1 cellular context compared by ENCODE assay signal in genomic region chr2:119198267-119198840, GRCh38.
TF ChIP-seq lines count a peak whose summit lies in the region.

No MANE protein-coding gene starts in this region.

TF ChIP-seq in K562, 482 proteins besides CTCF, POLR2A, EP300 and RAD21:
- TF ChIP-seq TEAD4 (IDR thresholded peaks at IDR 0.05; ENCODE audit: low read length) (peak; percentile 56; the same call in 1 of the 2 replicates), TEAD4 (CRISPR knock-in tag; IDR thresholded peaks at IDR 0.05; ENCODE audit: borderline replicate concordance) (no peak), OTX1 (CRISPR knock-in tag; IDR thresholded peaks at IDR 0.05) (0 out of 2 replicates have a peak, but pooled peaks have one; percentile 75), DEAF1 (CRISPR knock-in tag; IDR thresholded peaks at IDR 0.05) (no peak), CBFA2T3 (IDR thresholded peaks at IDR 0.05) (peak; percentile 74), NCOA1 (IDR thresholded peaks at IDR 0.05; ENCODE audit: low read depth) (no peak), CHD4 (IDR thresholded peaks at IDR 0.05; ENCODE audit: insufficient read depth, insufficient replicate concordance, low read depth, low read length, poor library complexity, severe bottlenecking) (no peak), TAF1 (IDR thresholded peaks at IDR 0.05; ENCODE audit: control insufficient read depth, extremely low read depth, insufficient read depth, low read length, severe bottlenecking) (no peak), FOXA3 (CRISPR knock-in tag; conservative IDR thresholded peaks at IDR 0.05 in 1 of 2, IDR thresholded peaks at IDR 0.05 in 1 of 2) (peak in 1 of 2 experiments; percentile 83; a peak in 2 of 4 replicates), THAP7 (CRISPR knock-in tag; IDR thresholded peaks at IDR 0.05) (no peak), TEAD1 (CRISPR knock-in tag; IDR thresholded peaks at IDR 0.05) (peak in 1 of 2 experiments; percentile 72; a peak in 1 of 4 replicates), RBFOX2 (IDR thresholded peaks at IDR 0.05; ENCODE audit: low read depth, low read length) (no peak), TCF3 (CRISPR knock-in tag; IDR thresholded peaks at IDR 0.05) (peak; percentile 13; the same call in 1 of the 2 replicates), ZNF395 (CRISPR knock-in tag; IDR thresholded peaks at IDR 0.05) (0 out of 2 replicates have a peak, but pooled peaks have one; percentile 33), TFAP4 (CRISPR knock-in tag; IDR thresholded peaks at IDR 0.05; ENCODE audit: borderline replicate concordance) (no peak; the same call in 1 of the 2 replicates), ZNF609 (CRISPR knock-in tag; IDR thresholded peaks at IDR 0.05; ENCODE audit: borderline replicate concordance) (no peak), MTA3 (IDR thresholded peaks at IDR 0.05; ENCODE audit: borderline replicate concordance) (no peak), ARID1B (IDR thresholded peaks at IDR 0.05) (peak; percentile 54; the same call in 1 of the 2 replicates), CAMTA2 (CRISPR knock-in tag; conservative IDR thresholded peaks at IDR 0.05) (no peak), SMARCE1 (IDR thresholded peaks at IDR 0.05) (peak; percentile 27; the same call in 1 of the 2 replicates), HNRNPLL (IDR thresholded peaks at IDR 0.05; ENCODE audit: low read depth, low read length, poor library complexity, severe bottlenecking) (no peak), ESRRA (IDR thresholded peaks at IDR 0.05; ENCODE audit: borderline replicate concordance, low read depth) (peak; percentile 37; the same call in 1 of the 2 replicates), ATF6 (CRISPR knock-in tag; IDR thresholded peaks at IDR 0.05) (no peak), SOX6 (IDR thresholded peaks at IDR 0.05) (no peak), CBFA2T2 (conservative IDR thresholded peaks at IDR 0.05) (peak; percentile 39; the same call in 1 of the 2 replicates), GTF2B (IDR thresholded peaks at IDR 0.05; ENCODE audit: extremely low read depth, insufficient read length) (no peak), NONO (IDR thresholded peaks at IDR 0.05; ENCODE audit: low read depth in 2 of 2, low read length in 1 of 2) (no peak), MLLT1 (IDR thresholded peaks at IDR 0.05) (peak in 1 of 2 experiments; percentile 75; a peak in 1 of 4 replicates), POLR3G (IDR thresholded peaks at IDR 0.05; ENCODE audit: extremely low read depth, insufficient read length, insufficient replicate concordance) (no peak)
TF ChIP-seq in K562: peak in this region for 12.
